In genomic region chr12:70366581-70367267, GRCh38 we compare ENCODE assay signal across 7 cellular contexts. TPM values are rescaled to one million over a fixed set of nuclear protein-coding genes. Genes with fewer than 3 reads are reported as not detected.
DNase-seq lines count a peak whose midpoint lies in the region; ATAC-seq, FAIRE-seq and TF ChIP-seq lines count a peak whose summit lies in the region.

No MANE protein-coding gene starts in this region.

- H3K36me3 ChIP-seq in bronchial epithelial cell (ENCODE audit: control insufficient read depth, insufficient read depth, low read length), result no peaks in the 10 kb centered on the region

- no peak overlapping the region for H3K27ac Mint-ChIP-seq in activated B cell treated with CpG ODN at 0.5 μM for 24 hours

- FAIRE-seq in bronchial epithelial cell (lab: Jason Lieb, UNC), result no peak

- peaks cover 3% of the 10 kb centered on the region for H3K36me3 Mint-ChIP-seq in activated B cell treated with CpG ODN at 0.5 μM for 24 hours (ENCODE audit: low read depth)

- CTCF ChIA-PET in activated B cell treated with CpG ODN at 0.5 μM for 24 hours (lab: Charles Lee), result interaction anchor here (0.9 kb wide), 1 partner anchor 120 kb away, joined by 3 read pairs; no protein-coding TSS in a partner anchor

- peak; percentile 59 to 94 (median 94) for DNase-seq in NCI-H1417 (lab: John Stamatoyannopoulos, UW)
- peak; percentile 46 for DNase-seq in activated B cell treated with CpG ODN at 0.5 μM for 24 hours
- DNase-seq in bronchial epithelial cell (ENCODE audit: low read depth), result peak; percentile 25
- peak; percentile 46 for DNase-seq in stimulated activated CD4-positive, alpha-beta T cell treated with anti-CD3 and anti-CD28 coated beads, Interleukin-2, amount 100 ng/mL, for 4 hours (ENCODE audit: low read depth)

- ATAC-seq in GM18499 (IDR thresholded peaks at IDR 0.05; ENCODE audit: insufficient read depth, unreplicated experiment), result peak; percentile 30
- peak; percentile 38 for ATAC-seq in HG02610 (IDR thresholded peaks at IDR 0.05; ENCODE audit: unreplicated experiment)
- peak; percentile 45 for ATAC-seq in activated B cell treated with CpG ODN at 0.5 μM for 24 hours (ENCODE audit: low read depth)

- no peak for TF ChIP-seq CTCF in activated B cell treated with CpG ODN at 0.5 μM for 24 hours (IDR thresholded peaks at IDR 0.05)
- no peak for TF ChIP-seq CTCF in bronchial epithelial cell (IDR thresholded peaks at IDR 0.05; ENCODE audit: insufficient read depth, low read length, severe bottlenecking)

- peaks cover 17% of the 10 kb centered on the region for H3K27me3 ChIP-seq in bronchial epithelial cell (ENCODE audit: control insufficient read depth, insufficient read depth, low read length)
- H3K27me3 ChIP-seq in layer of hippocampus (ENCODE audit: control insufficient read depth, insufficient read depth, low read length), result no peaks in the 10 kb centered on the region

- H3K4me1 Mint-ChIP-seq in activated B cell treated with CpG ODN at 0.5 μM for 24 hours, result peaks cover 20% of the 10 kb centered on the region

- H3K4me3 Mint-ChIP-seq in activated B cell treated with CpG ODN at 0.5 μM for 24 hours, result peak overlapping the region; percentile 91

- H3K27ac ChIP-seq in layer of hippocampus (ENCODE audit: low read depth, low read length), result peak overlapping the region; percentile 81

- POLR2A ChIA-PET in activated B cell treated with CpG ODN at 0.5 μM for 24 hours (lab: Charles Lee), result interaction anchor here (0.9 kb wide), 2 partner anchors 10 to 124 kb away, joined by 3 read pairs; no protein-coding TSS in a partner anchor

- no peaks in the 10 kb centered on the region for H3K27me3 Mint-ChIP-seq in activated B cell treated with CpG ODN at 0.5 μM for 24 hours

- intact Hi-C loops in activated B cell treated with CpG ODN at 0.5 μM for 24 hours (cut with micrococcal nuclease), result loop anchor here (1.0 to 10.0 kb wide), 5 partner anchors 109 to 1012 kb away; partner anchors contain the start of genes CNOT2, RAB3IP and YEATS4

- no peaks in the 10 kb centered on the region for H3K9me3 Mint-ChIP-seq in activated B cell treated with CpG ODN at 0.5 μM for 24 hours

- peak overlapping the region; percentile 45 for H3K4me3 ChIP-seq in bronchial epithelial cell (ENCODE audit: low read depth, low read length)

RNA-seq across cellular contexts. Expression of gene KCNMB4, which starts 0.6 kb away (rescaled TPM):
- total RNA-seq in activated B cell treated with CpG ODN at 0.5 μM for 24 hours (0.71 and 0.86 TPM in 2 replicates), bronchial epithelial cell (0.26 and 0.79 TPM in 2 replicates)

Comparison
In these comparisons a context has a peak if more than half of its experiments do, and no peak if none do; other contexts are left out.
1. Peak in every context shown above with its lines: DNase-seq, ATAC-seq, H3K4me3 ChIP-seq and H3K27ac ChIP-seq.
2. DNase-seq: peak in every context shown above with its lines; median percentile 94 in NCI-H1417; 46 in activated B cell treated with CpG ODN at 0.5 μM for 24 hours; 46 in stimulated activated CD4-positive, alpha-beta T cell treated with anti-CD3 and anti-CD28 coated beads, Interleukin-2, amount 100 ng/mL, for 4 hours; 25 in bronchial epithelial cell.